In genomic region chr1:53947172-53947835, GRCh38 we compare ENCODE assay signal across 8 cellular contexts. TPM values are rescaled to one million over a fixed set of nuclear protein-coding genes. Genes with fewer than 3 reads are reported as not detected.
DNase-seq lines count a peak whose midpoint lies in the region; ATAC-seq and TF ChIP-seq lines count a peak whose summit lies in the region.
"Had no signal": no experiment of that assay in that cellular context is flagged by ENCODE, and none has a peak within 500 bp of the region (broad histone marks: within the 10 kb centered on the region; RNA-seq: fewer than 3 reads in every experiment).

No MANE protein-coding gene starts in this region.

- no peak overlapping the region for H3K27ac Mint-ChIP-seq in T-helper 17 cell

- ATAC-seq in T-helper 17 cell (no peak), GM21723 (IDR thresholded peaks at IDR 0.05; ENCODE audit: unreplicated experiment) (no peak), HG02798 (IDR thresholded peaks at IDR 0.05; ENCODE audit: poor library complexity, unreplicated experiment) (no peak)

- TF ChIP-seq CTCF in HFF-Myc (IDR thresholded peaks at IDR 0.05; ENCODE audit: low read depth, low read length, missing control alignments), result no peak
- no peak for TF ChIP-seq CTCF in foreskin fibroblast (IDR thresholded peaks at IDR 0.05; ENCODE audit: low read depth, low read length)

- no peaks in the 10 kb centered on the region for H3K36me3 Mint-ChIP-seq in T-helper 17 cell (ENCODE audit: low read depth)

- no peaks in the 10 kb centered on the region for H3K9me3 ChIP-seq in T-helper 17 cell (ENCODE audit: control insufficient read depth, low read length, poor library complexity, severe bottlenecking)

- H3K4me1 Mint-ChIP-seq in T-helper 17 cell, result peaks cover 43% of the 10 kb centered on the region

- H3K4me3 Mint-ChIP-seq in T-helper 17 cell, result peak overlapping the region; percentile 94

- DNase-seq in HFF-Myc (ENCODE audit: extremely low read depth, low read depth) (no peak), T-helper 17 cell (no peak), foreskin fibroblast (peak in 1 of 2 donors; percentile 30), NCI-H146 treated with DMSO at 0.1 percent for 48 hours (lab: John Stamatoyannopoulos, UW; ENCODE audit: unreplicated experiment) (no peak)
- DNase-seq: dermis blood vessel endothelial cell had no signal

- H3K27ac ChIP-seq in skin epidermis, result peak overlapping the region in 16 of 21 experiments; percentile 79 to 96 (median 88)

- no peaks in the 10 kb centered on the region for H3K27me3 Mint-ChIP-seq in T-helper 17 cell

- H3K4me3 ChIP-seq in HFF-Myc (replicated peaks; ENCODE audit: low read depth, low read length) (peak overlapping the region; percentile 54), foreskin fibroblast (ENCODE audit: low read depth in 1 of 2, low read length in 2 of 2) (peak overlapping the region; percentile 71 to 73), skin epidermis (peak overlapping the region in 6 of 7 experiments; percentile 70 to 88 (median 86))

RNA-seq across cellular contexts. Expression of gene LRRC42, which starts 1.2 kb away (rescaled TPM):
- total RNA-seq in T-helper 17 cell, result 1 to 10 TPM; 5.8 to 7.4 TPM

RNA-seq across cellular contexts. Expression of gene IFT25, which starts 1.8 kb away (rescaled TPM):
- total RNA-seq in T-helper 17 cell, result 10 to 100 TPM; 17.3 to 23.7 TPM

RNA-seq across cellular contexts. Expression of gene DIO1, which starts 53.3 kb away (rescaled TPM):
- total RNA-seq in T-helper 17 cell, result not detected
- total RNA-seq: dermis blood vessel endothelial cell had no signal

RNA-seq across cellular contexts. Expression of gene YIPF1, which starts 57.7 kb away (rescaled TPM):
- 10 to 100 TPM in 1 of 2 donors, 1 to 10 TPM in 1; 8.8 to 10.3 TPM for total RNA-seq in T-helper 17 cell
